In the genomic region with DNA sequence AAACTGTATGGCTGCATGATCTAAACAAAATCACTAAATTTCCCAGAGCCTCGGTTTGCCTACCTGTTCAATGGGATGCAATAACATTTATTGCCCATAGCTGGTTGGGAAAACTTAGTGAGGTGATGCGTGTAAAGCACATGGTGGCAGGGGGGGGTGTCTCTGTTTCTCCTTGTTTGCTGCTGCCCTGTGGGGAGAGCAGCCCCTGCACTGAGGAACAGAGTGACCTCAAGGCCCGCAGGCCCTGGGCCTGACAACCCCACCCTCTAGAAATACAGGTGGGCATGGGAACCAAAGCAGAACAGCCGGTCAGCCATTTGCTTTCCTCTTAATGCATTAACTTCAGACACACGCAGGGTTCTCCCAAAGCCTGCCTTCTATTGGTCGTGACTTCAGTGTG, we compare ENCODE assay signal across 18 cellular contexts.
"Had no signal": no experiment of that assay in that cellular context is flagged by ENCODE, and none has a peak within 500 bp of the region (broad histone marks: within the 10 kb centered on the region; RNA-seq: fewer than 3 reads in every experiment).

No MANE protein-coding gene starts in this region.

- H3K36me3 Mint-ChIP-seq: naive thymus-derived CD4-positive, alpha-beta T cell; neural progenitor cell; stimulated activated naive B cell treated with anti-CD40 and anti-IgM and Interleukin-4, amounts not matched to agents 10 μg/mL and 1 μg/mL and 100 μg/mL, for 72 hours had no signal

- H3K9me3 Mint-ChIP-seq: naive thymus-derived CD4-positive, alpha-beta T cell; nephron; neural progenitor cell; stimulated activated naive B cell treated with anti-CD40 and anti-IgM and Interleukin-4, amounts not matched to agents 10 μg/mL and 1 μg/mL and 100 μg/mL, for 72 hours; stimulated activated naive CD8-positive, alpha-beta T cell treated with anti-CD3 and anti-CD28 coated beads, Interleukin-15, Interleukin-2, amounts not matched to agents 100 ng/mL and 50 ng/mL, for 24 hours had no signal

- H3K27ac Mint-ChIP-seq: naive thymus-derived CD4-positive, alpha-beta T cell; nephron; neural progenitor cell; stimulated activated naive B cell treated with anti-CD40 and anti-IgM and Interleukin-4, amounts not matched to agents 10 μg/mL and 1 μg/mL and 100 μg/mL, for 72 hours; stimulated activated naive CD8-positive, alpha-beta T cell treated with anti-CD3 and anti-CD28 coated beads, Interleukin-15, Interleukin-2, amounts not matched to agents 100 ng/mL and 50 ng/mL, for 24 hours had no signal

- H3K27me3 Mint-ChIP-seq: stimulated activated naive CD8-positive, alpha-beta T cell treated with anti-CD3 and anti-CD28 coated beads, Interleukin-15, Interleukin-2, amounts not matched to agents 100 ng/mL and 50 ng/mL, for 24 hours had no signal

- H3K4me3 Mint-ChIP-seq: naive thymus-derived CD4-positive, alpha-beta T cell; nephron; neural progenitor cell; stimulated activated naive B cell treated with anti-CD40 and anti-IgM and Interleukin-4, amounts not matched to agents 10 μg/mL and 1 μg/mL and 100 μg/mL, for 72 hours; stimulated activated naive CD8-positive, alpha-beta T cell treated with anti-CD3 and anti-CD28 coated beads, Interleukin-15, Interleukin-2, amounts not matched to agents 100 ng/mL and 50 ng/mL, for 24 hours had no signal

- DNase-seq: cerebellar nuclear complex; cortex of kidney; effector CD4-positive, alpha-beta T cell; foreskin fibroblast; gastrocnemius medialis; mesenchymal stem cell; midbrain; naive thymus-derived CD4-positive, alpha-beta T cell; ovary; posterior cingulate gyrus; psoas muscle; right cardiac atrium; stimulated activated CD4-positive, alpha-beta T cell treated with anti-CD3 and anti-CD28 coated beads, Interleukin-4, amount 100 ng/mL, for 4 hours; stimulated activated naive B cell treated with anti-CD40 and anti-IgM and Interleukin-4, amounts not matched to agents 10 μg/mL and 1 μg/mL and 100 μg/mL, for 72 hours; transverse colon had no signal

- H3K4me1 Mint-ChIP-seq: stimulated activated naive B cell treated with anti-CD40 and anti-IgM and Interleukin-4, amounts not matched to agents 10 μg/mL and 1 μg/mL and 100 μg/mL, for 72 hours had no signal

- ATAC-seq: gastrocnemius medialis; naive thymus-derived CD4-positive, alpha-beta T cell; psoas muscle; right cardiac atrium; stimulated activated naive B cell treated with anti-CD40 and anti-IgM and Interleukin-4, amounts not matched to agents 10 μg/mL and 1 μg/mL and 100 μg/mL, for 72 hours had no signal
